9 cellular contexts compared by ENCODE assay signal in genomic region chrX:51459125-51459524, GRCh38. TPM values are rescaled to one million over a fixed set of nuclear protein-coding genes. Genes with fewer than 3 reads are reported as not detected.
DNase-seq lines count a peak whose midpoint lies in the region; ATAC-seq, FAIRE-seq and TF ChIP-seq lines count a peak whose summit lies in the region.
"Had no signal": no experiment of that assay in that cellular context is flagged by ENCODE, and none has a peak within 500 bp of the region (broad histone marks: within the 10 kb centered on the region; RNA-seq: fewer than 3 reads in every experiment).

No MANE protein-coding gene starts in this region.

- 24% methylated on average over 1 of the region's 1 CpG for WGBS in liver

- peak; percentile 37 for TF ChIP-seq CTCF in D721Med (IDR thresholded peaks at IDR 0.05; ENCODE audit: insufficient read depth, missing control alignments)
- TF ChIP-seq CTCF in activated CD8-positive, alpha-beta T cell treated with anti-CD3 and anti-CD28 coated beads for 36 hours (IDR thresholded peaks at IDR 0.05): peak; percentile 42
- TF ChIP-seq CTCF in liver (IDR thresholded peaks at IDR 0.05; ENCODE audit: low read depth, low read length, missing input control): peak; percentile 18

- POLR2A ChIA-PET in activated CD8-positive, alpha-beta T cell treated with anti-CD3 and anti-CD28 coated beads for 36 hours (lab: Charles Lee): no interaction called here

- no peak for FAIRE-seq in D721Med (lab: Jason Lieb, UNC)

- no peak for ATAC-seq in activated CD8-positive, alpha-beta T cell treated with anti-CD3 and anti-CD28 coated beads for 36 hours
- no peak for ATAC-seq in GM19395 (IDR thresholded peaks at IDR 0.05; ENCODE audit: unreplicated experiment)
- no peak for ATAC-seq in HG03378 (IDR thresholded peaks at IDR 0.05; ENCODE audit: unreplicated experiment)
- ATAC-seq: activated naive CD4-positive, alpha-beta T cell treated with anti-CD3 and anti-CD28 coated beads, Interleukin-2, amount 50 U/mL, for 72 hours had no signal

- H3K27me3 Mint-ChIP-seq in activated CD8-positive, alpha-beta T cell treated with anti-CD3 and anti-CD28 coated beads for 36 hours: no peaks in the 10 kb centered on the region

- H3K27ac ChIP-seq in liver (ENCODE audit: low read depth in 1 of 2, low read length in 2 of 2): no peak overlapping the region

- no peaks in the 10 kb centered on the region for H3K27me3 ChIP-seq in liver (ENCODE audit: control insufficient read depth in 4 of 4, insufficient read depth in 4 of 4, low read length in 3 of 4)

- no peaks in the 10 kb centered on the region for H3K4me1 Mint-ChIP-seq in activated CD8-positive, alpha-beta T cell treated with anti-CD3 and anti-CD28 coated beads for 36 hours (ENCODE audit: low read depth)

- no peaks in the 10 kb centered on the region for H3K36me3 Mint-ChIP-seq in activated CD8-positive, alpha-beta T cell treated with anti-CD3 and anti-CD28 coated beads for 36 hours (ENCODE audit: low read depth)
- H3K36me3 Mint-ChIP-seq: activated naive CD4-positive, alpha-beta T cell treated with anti-CD3 and anti-CD28 coated beads, Interleukin-2, amount 50 U/mL, for 72 hours had no signal

- no peaks in the 10 kb centered on the region for H3K9me3 Mint-ChIP-seq in activated CD8-positive, alpha-beta T cell treated with anti-CD3 and anti-CD28 coated beads for 36 hours
- H3K9me3 Mint-ChIP-seq: activated naive CD4-positive, alpha-beta T cell treated with anti-CD3 and anti-CD28 coated beads, Interleukin-2, amount 50 U/mL, for 72 hours had no signal

- no peak overlapping the region for H3K9ac ChIP-seq in liver (ENCODE audit: low read depth in 1 of 2, low read length in 2 of 2)

- intact Hi-C loops in activated CD8-positive, alpha-beta T cell treated with anti-CD3 and anti-CD28 coated beads for 36 hours (cut with micrococcal nuclease): loop anchor here (10.0 kb wide), 1 partner anchor 314 kb away; no protein-coding TSS in a partner anchor

- H3K4me3 Mint-ChIP-seq in activated CD8-positive, alpha-beta T cell treated with anti-CD3 and anti-CD28 coated beads for 36 hours: no peak overlapping the region

- TF ChIP-seq RAD21 in liver (IDR thresholded peaks at IDR 0.05): peak in 1 of 2 donors; percentile 33

- H3K27ac Mint-ChIP-seq in activated CD8-positive, alpha-beta T cell treated with anti-CD3 and anti-CD28 coated beads for 36 hours: no peak overlapping the region
- H3K27ac Mint-ChIP-seq: activated naive CD4-positive, alpha-beta T cell treated with anti-CD3 and anti-CD28 coated beads, Interleukin-2, amount 50 U/mL, for 72 hours had no signal

- no peaks in the 10 kb centered on the region for H3K4me1 ChIP-seq in liver (ENCODE audit: control insufficient read depth in 4 of 4, insufficient read depth in 4 of 4, low read length in 3 of 4)

- DNase-seq in D721Med (ENCODE audit: insufficient read length, low spot score): no peak
- peak; percentile 6 for DNase-seq in H4 (ENCODE audit: low spot score)
- DNase-seq in activated CD8-positive, alpha-beta T cell treated with anti-CD3 and anti-CD28 coated beads for 36 hours: peak; percentile 28
- no peak for DNase-seq in GDM1 (lab: John Stamatoyannopoulos, UW)
- DNase-seq: GOT3 had no signal

- no peak overlapping the region for H3K4me3 ChIP-seq in liver (ENCODE audit: low read depth in 1 of 3, low read length in 3 of 3)

- no peaks in the 10 kb centered on the region for H3K9me3 ChIP-seq in liver (ENCODE audit: control insufficient read depth in 4 of 4, low read length in 3 of 4)

- CTCF ChIA-PET in activated CD8-positive, alpha-beta T cell treated with anti-CD3 and anti-CD28 coated beads for 36 hours (lab: Charles Lee): interaction anchor here (1.3 to 4.6 kb wide), 9 partner anchors 11 to 310 kb away, joined by 3 to 69 read pairs (median 5); no protein-coding TSS in a partner anchor

- H3K36me3 ChIP-seq in liver (ENCODE audit: control insufficient read depth in 4 of 4, insufficient read depth in 3 of 4, low read depth in 1 of 4, low read length in 3 of 4): no peaks in the 10 kb centered on the region

TF ChIP-seq in liver, 16 proteins besides CTCF, POLR2A, EP300 and RAD21:
- no peak for TF ChIP-seq MAX (IDR thresholded peaks at IDR 0.05)
- TF ChIP-seq TAF1 (conservative IDR thresholded peaks at IDR 0.05): no peak
- TF ChIP-seq HNF4A (conservative IDR thresholded peaks at IDR 0.05): no peak

RNA-seq across cellular contexts. Expression of gene NUDT11, which starts 37.3 kb away (rescaled TPM):
- 26.3 and 29.3 TPM in 2 replicates for total RNA-seq in H4 (2014; rRNA removed; shearing (Covaris generic))
- 1 to 10 TPM; 1.8 to 2.5 TPM for total RNA-seq in activated CD8-positive, alpha-beta T cell treated with anti-CD3 and anti-CD28 coated beads for 36 hours
- total RNA-seq in liver: under 1 TPM; 0.08 to 0.56 TPM
- under 1 TPM in 1 of 2 donors, not detected in 1; 0.02 TPM for polyA plus RNA-seq in liver

Comparison
In these comparisons a context has a peak if more than half of its experiments do, and no peak if none do; other contexts are left out.
1. DNase-seq: peak in H4 (single experiment) and activated CD8-positive, alpha-beta T cell treated with anti-CD3 and anti-CD28 coated beads for 36 hours (single experiment); none in D721Med (single experiment) and GDM1 (single experiment).
2. Peak in every context shown above with its lines, with median percentiles within 50 percentile points of each other: CTCF ChIP-seq.